ENCODE assay signal across 21 cellular contexts in the genomic region with DNA sequence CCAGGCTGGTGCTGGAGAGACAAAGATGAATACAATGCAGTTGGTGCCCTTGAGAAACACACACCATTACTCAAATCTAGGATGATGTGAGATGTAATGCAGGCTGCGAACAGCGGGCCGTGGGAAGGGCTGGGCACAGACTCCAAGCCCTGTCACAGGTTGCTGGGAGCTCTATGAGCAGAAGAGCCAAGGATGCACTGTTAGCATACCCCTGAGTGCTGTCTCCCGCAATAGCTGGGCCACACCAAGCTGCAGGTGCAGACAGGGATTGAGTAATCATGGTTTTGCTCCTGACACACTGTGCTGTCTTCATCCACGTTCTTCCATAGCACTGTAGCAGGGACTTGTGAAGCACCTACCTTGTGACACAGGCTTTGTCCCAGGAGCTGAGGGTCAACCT.
DNase-seq lines count a peak whose midpoint lies in the region; ATAC-seq, FAIRE-seq and TF ChIP-seq lines count a peak whose summit lies in the region.
"Had no signal": no experiment of that assay in that cellular context is flagged by ENCODE, and none has a peak within 500 bp of the region (broad histone marks: within the 10 kb centered on the region; RNA-seq: fewer than 3 reads in every experiment).

No MANE protein-coding gene starts in this region.

- H3K4me1 ChIP-seq in CD4-positive, alpha-beta memory T cell (ENCODE audit: insufficient read depth, low read length), result peaks cover 14% of the 10 kb centered on the region
- no peaks in the 10 kb centered on the region for H3K4me1 ChIP-seq in suprapubic skin
- H3K4me1 ChIP-seq: BLaER1 had no signal

- FAIRE-seq in bronchial epithelial cell (lab: Jason Lieb, UNC), result peak; percentile 62
- FAIRE-seq: GM12891, GM18507, H54 had no signal

- H3K27me3 ChIP-seq in CD4-positive, alpha-beta memory T cell (ENCODE audit: insufficient read depth, low read length), result no peaks in the 10 kb centered on the region
- no peaks in the 10 kb centered on the region for H3K27me3 ChIP-seq in bronchial epithelial cell (ENCODE audit: control insufficient read depth, insufficient read depth, low read length)
- H3K27me3 ChIP-seq in suprapubic skin, result no peaks in the 10 kb centered on the region
- H3K27me3 ChIP-seq: BLaER1 had no signal

- POLR2A ChIA-PET in CD4-positive, alpha-beta memory T cell (lab: Charles Lee; ENCODE audit: partially characterized antibody), result no interaction called here

- ATAC-seq in stimulated activated naive CD8-positive, alpha-beta T cell treated with anti-CD3 and anti-CD28 coated beads, Interleukin-15, amount 100 ng/mL, for 72 hours, result no peak
- ATAC-seq in stimulated activated naive CD8-positive, alpha-beta T cell treated with anti-CD3 and anti-CD28 coated beads, Interleukin-15, Interleukin-2, amounts not matched to agents 100 U/mL and 50 U/mL, for 24 hours, result no peak

- H3K27ac ChIP-seq in CD4-positive, alpha-beta memory T cell (ENCODE audit: low read depth, low read length), result no peak overlapping the region
- H3K27ac ChIP-seq in suprapubic skin, result no peak overlapping the region
- H3K27ac ChIP-seq: BLaER1 had no signal

- H3K27ac Mint-ChIP-seq in stimulated activated naive CD8-positive, alpha-beta T cell treated with anti-CD3 and anti-CD28 coated beads, Interleukin-15, amount 100 ng/mL, for 72 hours, result peak overlapping the region; percentile 17 to 92
- peak overlapping the region in 5 of 7 donors; percentile 9 to 82 (median 28) for H3K27ac Mint-ChIP-seq in CD4-positive, alpha-beta memory T cell
- H3K27ac Mint-ChIP-seq: B cell; CD14-positive monocyte; CD4-positive, alpha-beta T cell had no signal

- peaks cover 73% of the 10 kb centered on the region for H3K4me1 Mint-ChIP-seq in stimulated activated naive CD8-positive, alpha-beta T cell treated with anti-CD3 and anti-CD28 coated beads, Interleukin-15, amount 100 ng/mL, for 72 hours
- peaks cover 27 to 44% (median 34%) of the 10 kb centered on the region in 4 donors for H3K4me1 Mint-ChIP-seq in CD4-positive, alpha-beta memory T cell
- H3K4me1 Mint-ChIP-seq: B cell had no signal

- H3K4me3 Mint-ChIP-seq in stimulated activated naive CD8-positive, alpha-beta T cell treated with anti-CD3 and anti-CD28 coated beads, Interleukin-15, amount 100 ng/mL, for 72 hours, result no peak overlapping the region
- peak overlapping the region in 1 of 8 donors; percentile 3 for H3K4me3 Mint-ChIP-seq in CD4-positive, alpha-beta memory T cell
- H3K4me3 Mint-ChIP-seq: B cell; CD14-positive monocyte; CD4-positive, alpha-beta T cell had no signal

- peaks cover 18 to 30% of the 10 kb centered on the region in 2 donors for H3K9me3 Mint-ChIP-seq in stimulated activated naive CD8-positive, alpha-beta T cell treated with anti-CD3 and anti-CD28 coated beads, Interleukin-15, amount 100 ng/mL, for 72 hours
- peaks cover 0 to 4% (median 0%) of the 10 kb centered on the region in 8 donors for H3K9me3 Mint-ChIP-seq in CD4-positive, alpha-beta memory T cell
- H3K9me3 Mint-ChIP-seq: CD4-positive, alpha-beta T cell had no signal

- TF ChIP-seq EP300 in suprapubic skin (IDR thresholded peaks at IDR 0.05), result no peak

- DNase-seq in stimulated activated naive CD8-positive, alpha-beta T cell treated with anti-CD3 and anti-CD28 coated beads, Interleukin-15, amount 100 ng/mL, for 72 hours, result no peak
- DNase-seq in stimulated activated naive CD8-positive, alpha-beta T cell treated with anti-CD3 and anti-CD28 coated beads, Interleukin-15, Interleukin-2, amounts not matched to agents 100 U/mL and 50 U/mL, for 24 hours, result no peak
- no peak for DNase-seq in CD4-positive, alpha-beta memory T cell
- DNase-seq in bronchial epithelial cell (ENCODE audit: low read depth) (no peak), suprapubic skin (ENCODE audit: low spot score in 2 of 2) (no peak), hepatic stellate cell (ENCODE audit: low spot score) (no peak)
- DNase-seq: 8988T; Calu3; CD4-positive, alpha-beta T cell; COR-L47; DMS53; DMS79 treated with DMSO at 0.1 percent for 48 hours; GF-D8; GOT3; HCEC 1CT had no signal

- TF ChIP-seq CTCF in bronchial epithelial cell (IDR thresholded peaks at IDR 0.05; ENCODE audit: insufficient read depth, low read length, severe bottlenecking), result no peak
- no peak for TF ChIP-seq CTCF in suprapubic skin (IDR thresholded peaks at IDR 0.05)

- 88% methylated on average over 4 of the region's 5 CpGs for WGBS in suprapubic skin

- peaks cover 8 to 21% of the 10 kb centered on the region in 2 donors for H3K36me3 Mint-ChIP-seq in CD4-positive, alpha-beta memory T cell

- intact Hi-C loops in CD4-positive, alpha-beta memory T cell (cut with micrococcal nuclease), result no loop called here

- H3K27me3 Mint-ChIP-seq in stimulated activated naive CD8-positive, alpha-beta T cell treated with anti-CD3 and anti-CD28 coated beads, Interleukin-15, amount 100 ng/mL, for 72 hours, result no peaks in the 10 kb centered on the region
- H3K27me3 Mint-ChIP-seq in CD4-positive, alpha-beta memory T cell, result peaks cover 0 to 1% of the 10 kb centered on the region in 2 donors
- H3K27me3 Mint-ChIP-seq: CD4-positive, alpha-beta T cell had no signal

- no peak for TF ChIP-seq POLR2A in suprapubic skin (IDR thresholded peaks at IDR 0.05)

- H3K4me3 ChIP-seq in CD4-positive, alpha-beta memory T cell (ENCODE audit: low read length in 2 of 2), result no peak overlapping the region
- H3K4me3 ChIP-seq in bronchial epithelial cell (ENCODE audit: low read depth, low read length) (no peak overlapping the region), suprapubic skin (no peak overlapping the region)
- H3K4me3 ChIP-seq: BLaER1 had no signal

- no peaks in the 10 kb centered on the region for H3K36me3 ChIP-seq in CD4-positive, alpha-beta memory T cell (ENCODE audit: insufficient read depth, low read length)
- no peaks in the 10 kb centered on the region for H3K36me3 ChIP-seq in bronchial epithelial cell (ENCODE audit: control insufficient read depth, insufficient read depth, low read length)
- no peaks in the 10 kb centered on the region for H3K36me3 ChIP-seq in suprapubic skin
- H3K36me3 ChIP-seq: BLaER1 had no signal

- H3K9me3 ChIP-seq in CD4-positive, alpha-beta memory T cell (ENCODE audit: control insufficient read depth in 1 of 2, low read length in 2 of 2), result no peaks in the 10 kb centered on the region
- no peaks in the 10 kb centered on the region for H3K9me3 ChIP-seq in suprapubic skin
- H3K9me3 ChIP-seq: BLaER1 had no signal

- CTCF ChIA-PET in CD4-positive, alpha-beta memory T cell (lab: Charles Lee; ENCODE audit: partially characterized antibody), result interaction anchor here (0.9 to 1.1 kb wide), 2 partner anchors 11 to 29 kb away, joined by 3 read pairs; no protein-coding TSS in a partner anchor
